Comparison of ENCODE assay signal across 8 cellular contexts in the genomic region with DNA sequence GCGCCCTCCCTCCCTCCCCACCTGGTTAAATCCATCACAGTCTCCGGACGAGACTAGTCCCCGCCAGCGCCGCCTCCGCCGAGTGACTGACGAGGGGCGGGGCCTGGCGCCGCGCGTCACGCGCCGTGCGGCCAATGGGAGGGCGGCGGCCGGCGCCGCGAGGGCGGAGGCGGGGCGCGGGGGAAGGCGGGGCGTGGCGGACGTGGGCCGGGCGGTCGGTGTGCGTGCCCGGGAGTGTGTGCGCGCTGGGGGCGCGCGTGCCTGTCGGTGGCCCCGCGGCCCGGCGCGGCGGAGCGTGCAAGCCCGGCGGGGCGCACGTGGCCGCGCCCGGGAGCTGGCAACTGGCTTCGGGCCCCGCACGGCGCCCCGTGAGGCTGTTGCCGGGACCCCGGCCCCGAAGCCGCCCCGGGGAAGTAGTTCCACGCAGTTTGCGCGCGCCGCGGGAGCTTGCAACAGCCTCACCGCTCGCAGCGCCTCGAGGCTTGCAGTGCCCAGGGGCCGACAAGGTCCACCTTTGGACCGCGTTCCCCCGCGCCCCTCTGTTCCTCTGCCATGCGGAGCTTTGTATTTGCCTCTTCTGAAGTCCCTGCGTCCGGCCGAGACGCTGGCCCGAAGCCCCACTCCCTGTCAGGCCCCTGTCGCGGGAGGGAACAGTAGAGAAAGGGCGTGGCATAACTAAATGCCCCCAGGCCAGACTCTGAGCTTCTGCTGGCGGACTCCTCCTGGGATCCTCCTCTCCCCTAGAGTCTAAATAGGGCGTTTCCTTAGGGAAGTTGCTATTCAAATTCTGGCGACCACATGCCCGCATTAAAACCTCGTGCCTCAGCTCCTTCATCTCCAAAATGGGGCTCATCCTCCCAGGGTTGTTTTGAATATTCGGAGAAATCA. TPM values are rescaled to one million over a fixed set of nuclear protein-coding genes. Genes with fewer than 3 reads are reported as not detected.
DNase-seq lines count a peak whose midpoint lies in the region; ATAC-seq and TF ChIP-seq lines count a peak whose summit lies in the region.

No MANE protein-coding gene starts in this region.

- no peak for TF ChIP-seq RAD21 in Ishikawa (IDR thresholded peaks at IDR 0.05; ENCODE audit: low read depth)

- H3K27ac Mint-ChIP-seq in neural crest cell (ENCODE audit: unreplicated experiment) = no peak overlapping the region
- H3K27ac Mint-ChIP-seq in stimulated activated naive CD8-positive, alpha-beta T cell treated with anti-CD3 and anti-CD28 coated beads, Interleukin-15, Interleukin-2, amounts not matched to agents 100 ng/mL and 50 ng/mL, for 24 hours = peak overlapping the region; percentile 17

- peak overlapping the region; percentile 92 for H3K4me3 Mint-ChIP-seq in neural crest cell
- H3K4me3 Mint-ChIP-seq in stimulated activated naive CD8-positive, alpha-beta T cell treated with anti-CD3 and anti-CD28 coated beads, Interleukin-15, Interleukin-2, amounts not matched to agents 100 ng/mL and 50 ng/mL, for 24 hours = peak overlapping the region; percentile 68

- peak; percentile 71 for ATAC-seq in GM21717 (IDR thresholded peaks at IDR 0.05; ENCODE audit: unreplicated experiment)

- peaks cover 44% of the 10 kb centered on the region for H3K4me1 Mint-ChIP-seq in neural crest cell
- H3K4me1 Mint-ChIP-seq in stimulated activated naive CD8-positive, alpha-beta T cell treated with anti-CD3 and anti-CD28 coated beads, Interleukin-15, Interleukin-2, amounts not matched to agents 100 ng/mL and 50 ng/mL, for 24 hours (ENCODE audit: low read depth) = peaks cover 55% of the 10 kb centered on the region

- no peaks in the 10 kb centered on the region for H3K9me3 Mint-ChIP-seq in neural crest cell
- no peaks in the 10 kb centered on the region for H3K9me3 Mint-ChIP-seq in stimulated activated naive CD8-positive, alpha-beta T cell treated with anti-CD3 and anti-CD28 coated beads, Interleukin-15, Interleukin-2, amounts not matched to agents 100 ng/mL and 50 ng/mL, for 24 hours

- DNase-seq in DMS79 treated with DMSO at 0.1 percent for 48 hours (lab: John Stamatoyannopoulos, UW) = peak; percentile 27
- peak; percentile 93 for DNase-seq in RPMI8226
- DNase-seq in activated effector memory CD4-positive, alpha-beta T cell treated with anti-CD3 and anti-CD28 coated beads, Interleukin-2, amount 50 U/mL, for 16 hours = peak; percentile 97
- DNase-seq in fibroblast of villous mesenchyme (ENCODE audit: low read depth) = peak; percentile 88
- DNase-seq in neural crest cell (ENCODE audit: low read depth, low spot score) = peak; percentile 90

- peaks cover 3% of the 10 kb centered on the region for H3K36me3 Mint-ChIP-seq in neural crest cell (ENCODE audit: low read depth)
- peaks cover 41% of the 10 kb centered on the region for H3K36me3 Mint-ChIP-seq in stimulated activated naive CD8-positive, alpha-beta T cell treated with anti-CD3 and anti-CD28 coated beads, Interleukin-15, Interleukin-2, amounts not matched to agents 100 ng/mL and 50 ng/mL, for 24 hours (ENCODE audit: low read depth)

- peaks cover 43% of the 10 kb centered on the region for H3K27me3 Mint-ChIP-seq in neural crest cell (ENCODE audit: low read depth)
- H3K27me3 Mint-ChIP-seq in stimulated activated naive CD8-positive, alpha-beta T cell treated with anti-CD3 and anti-CD28 coated beads, Interleukin-15, Interleukin-2, amounts not matched to agents 100 ng/mL and 50 ng/mL, for 24 hours = peaks cover 24% of the 10 kb centered on the region

- TF ChIP-seq EP300 in Ishikawa (IDR thresholded peaks at IDR 0.05; ENCODE audit: borderline replicate concordance) = no peak

- no peak for TF ChIP-seq CTCF in fibroblast of villous mesenchyme (IDR thresholded peaks at IDR 0.05; ENCODE audit: insufficient read depth, low read depth, low read length)
- TF ChIP-seq CTCF in neural crest cell (conservative IDR thresholded peaks at IDR 0.05) = no peak

- peak overlapping the region; percentile 97 for H3K4me3 ChIP-seq in fibroblast of villous mesenchyme (ENCODE audit: low read depth, low read length)

TF ChIP-seq in Ishikawa, 13 proteins besides CTCF, POLR2A, EP300 and RAD21:
- TF ChIP-seq, protein P1, sequence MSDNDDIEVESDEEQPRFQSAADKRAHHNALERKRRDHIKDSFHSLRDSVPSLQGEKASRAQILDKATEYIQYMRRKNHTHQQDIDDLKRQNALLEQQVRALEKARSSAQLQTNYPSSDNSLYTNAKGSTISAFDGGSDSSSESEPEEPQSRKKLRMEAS (IDR thresholded peaks at IDR 0.05) = peak; percentile 80
- TF ChIP-seq, protein P2, sequence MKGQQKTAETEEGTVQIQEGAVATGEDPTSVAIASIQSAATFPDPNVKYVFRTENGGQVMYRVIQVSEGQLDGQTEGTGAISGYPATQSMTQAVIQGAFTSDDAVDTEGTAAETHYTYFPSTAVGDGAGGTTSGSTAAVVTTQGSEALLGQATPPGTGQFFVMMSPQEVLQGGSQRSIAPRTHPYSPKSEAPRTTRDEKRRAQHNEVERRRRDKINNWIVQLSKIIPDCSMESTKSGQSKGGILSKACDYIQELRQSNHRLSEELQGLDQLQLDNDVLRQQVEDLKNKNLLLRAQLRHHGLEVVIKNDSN (IDR thresholded peaks at IDR 0.05) = no peak; the same call in 1 of the 2 replicates

RNA-seq across cellular contexts. Expression of a gene that starts 0.9 kb away (rescaled TPM):
- total RNA-seq in fibroblast of villous mesenchyme = 9.3 and 13.0 TPM in 2 replicates
- total RNA-seq in neural crest cell = 12.6 and 13.3 TPM in 2 replicates

Comparison
In these comparisons a context has a peak if more than half of its experiments do, and no peak if none do; other contexts are left out.
1. Peak in every context shown above with its lines: DNase-seq, ATAC-seq and H3K4me3 ChIP-seq.
2. DNase-seq: peak in every context shown above with its lines; median percentile 97 in activated effector memory CD4-positive, alpha-beta T cell treated with anti-CD3 and anti-CD28 coated beads, Interleukin-2, amount 50 U/mL, for 16 hours; 93 in RPMI8226; 90 in neural crest cell; 88 in fibroblast of villous mesenchyme; 27 in DMS79 treated with DMSO at 0.1 percent for 48 hours.